Comparison of ENCODE assay signal across 8 cellular contexts in the genomic region with DNA sequence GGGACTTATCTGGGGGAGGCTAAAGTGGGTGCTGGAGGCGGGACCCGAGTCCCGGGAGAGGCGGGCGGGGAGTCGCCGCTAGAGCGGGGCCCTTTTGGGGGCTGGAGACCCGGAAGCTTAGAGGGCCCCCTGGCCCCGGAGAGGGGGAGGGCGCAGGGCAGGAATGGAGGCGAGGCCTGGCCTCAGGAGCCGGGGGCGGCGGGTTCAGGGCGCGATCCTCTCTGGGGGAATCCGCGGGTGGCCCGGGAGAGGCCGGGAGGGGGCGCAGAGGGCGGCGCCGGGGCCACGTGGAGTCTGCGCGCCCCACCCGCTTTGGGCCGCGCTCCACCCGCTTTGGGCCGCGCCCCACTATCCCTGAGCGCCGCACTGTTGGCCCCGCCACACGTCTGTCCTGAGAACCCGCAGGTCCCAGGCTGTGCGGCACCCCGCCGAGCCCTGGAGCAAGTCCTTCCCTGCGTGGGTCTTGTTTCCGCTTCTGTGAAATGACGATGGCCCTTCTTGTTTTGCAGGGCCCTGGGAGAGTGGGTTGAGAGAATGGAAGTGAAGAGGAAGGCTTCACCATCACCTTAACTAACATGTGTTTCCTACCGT.
A peak's percentile ranks its signal among the peaks of the same experiment; 100 is the strongest.
DNase-seq lines count a peak whose midpoint lies in the region; ATAC-seq and TF ChIP-seq lines count a peak whose summit lies in the region.

No MANE protein-coding gene starts in this region.

- H3K27ac ChIP-seq in mesodermal cell (ENCODE audit: low read depth, low read length, severe bottlenecking): peak overlapping the region; percentile 69

- H3K4me3 ChIP-seq in mesodermal cell (ENCODE audit: extremely low read depth, insufficient read depth, low read length, poor library complexity, severe bottlenecking): peak overlapping the region; percentile 59

- intact Hi-C loops in activated CD4-positive, alpha-beta memory T cell treated with anti-CD3 and anti-CD28 coated beads for 36 hours (cut with micrococcal nuclease): loop anchor here (5.0 kb wide), 1 partner anchor 142 kb away; the partner anchor contains the start of genes SNRNP40 and ZCCHC17

- peak; percentile 41 for TF ChIP-seq CTCF in GM10266 (IDR thresholded peaks at IDR 0.05; ENCODE audit: control insufficient read depth, insufficient read depth, low read depth, missing control alignments)

- H3K27me3 Mint-ChIP-seq in activated CD4-positive, alpha-beta memory T cell treated with anti-CD3 and anti-CD28 coated beads for 36 hours: no peaks in the 10 kb centered on the region
- H3K27me3 Mint-ChIP-seq in effector memory CD8-positive, alpha-beta T cell: no peaks in the 10 kb centered on the region

- peak overlapping the region; percentile 73 for H3K27ac Mint-ChIP-seq in activated CD4-positive, alpha-beta memory T cell treated with anti-CD3 and anti-CD28 coated beads for 36 hours
- peak overlapping the region; percentile 55 to 70 for H3K27ac Mint-ChIP-seq in effector memory CD8-positive, alpha-beta T cell

- H3K9me3 Mint-ChIP-seq in activated CD4-positive, alpha-beta memory T cell treated with anti-CD3 and anti-CD28 coated beads for 36 hours: no peaks in the 10 kb centered on the region
- no peaks in the 10 kb centered on the region for H3K9me3 Mint-ChIP-seq in effector memory CD8-positive, alpha-beta T cell

- POLR2A ChIA-PET in activated CD4-positive, alpha-beta memory T cell treated with anti-CD3 and anti-CD28 coated beads for 36 hours (lab: Charles Lee): no interaction called here

- H3K9me3 ChIP-seq in mesodermal cell (ENCODE audit: control insufficient read depth, low read length): no peaks in the 10 kb centered on the region

- peaks cover 5% of the 10 kb centered on the region for H3K4me1 Mint-ChIP-seq in activated CD4-positive, alpha-beta memory T cell treated with anti-CD3 and anti-CD28 coated beads for 36 hours (ENCODE audit: low read depth)
- peaks cover 2 to 4% of the 10 kb centered on the region in 2 donors for H3K4me1 Mint-ChIP-seq in effector memory CD8-positive, alpha-beta T cell (ENCODE audit: low read depth in 2 of 2)

- H3K4me3 Mint-ChIP-seq in activated CD4-positive, alpha-beta memory T cell treated with anti-CD3 and anti-CD28 coated beads for 36 hours: peak overlapping the region; percentile 87
- H3K4me3 Mint-ChIP-seq in effector memory CD8-positive, alpha-beta T cell: peak overlapping the region; percentile 82 to 83

- 1% methylated on average over 37 to 40 of the region's 46 CpGs for WGBS in mesodermal cell (ENCODE audit: insufficient coverage in 2 of 2), 2 experiments

- H3K4me1 ChIP-seq in mesodermal cell (ENCODE audit: control insufficient read depth, insufficient read depth, low read length, poor library complexity, severe bottlenecking): no peaks in the 10 kb centered on the region

- DNase-seq in GM10266 (ENCODE audit: extremely low spot score): peak; percentile 87
- DNase-seq in NCI-H748 (lab: John Stamatoyannopoulos, UW; ENCODE audit: unreplicated experiment): peak; percentile 63
- DNase-seq in activated CD4-positive, alpha-beta memory T cell treated with anti-CD3 and anti-CD28 coated beads for 36 hours: peak; percentile 79
- DNase-seq in effector memory CD8-positive, alpha-beta T cell: peak; percentile 29 to 31 (median 29)
- peak; percentile 57 to 73 for DNase-seq in stimulated activated CD8-positive, alpha-beta memory T cell treated with anti-CD3 and anti-CD28 coated beads, Interleukin-15, amount 100 ng/mL, for 48 hours (ENCODE audit: low read depth in 2 of 2)
- no peak for DNase-seq in NCI-H2107 (lab: John Stamatoyannopoulos, UW)

- H3K36me3 ChIP-seq in mesodermal cell (ENCODE audit: control insufficient read depth, insufficient read depth, low read length): no peaks in the 10 kb centered on the region

- no peaks in the 10 kb centered on the region for H3K36me3 Mint-ChIP-seq in activated CD4-positive, alpha-beta memory T cell treated with anti-CD3 and anti-CD28 coated beads for 36 hours
- H3K36me3 Mint-ChIP-seq in effector memory CD8-positive, alpha-beta T cell (ENCODE audit: insufficient read depth): peaks cover 4% of the 10 kb centered on the region

- CTCF ChIA-PET in activated CD4-positive, alpha-beta memory T cell treated with anti-CD3 and anti-CD28 coated beads for 36 hours (lab: Charles Lee): interaction anchor here (0.6 to 1.7 kb wide), 2 partner anchors 9 to 152 kb away, joined by 3 to 5 read pairs; no protein-coding TSS in a partner anchor

- peak; percentile 61 for ATAC-seq in HG02642 (IDR thresholded peaks at IDR 0.05; ENCODE audit: poor library complexity, unreplicated experiment)
- peak; percentile 80 for ATAC-seq in effector memory CD8-positive, alpha-beta T cell (replicated peaks)
